In genomic region chr6:36443498-36443844, GRCh38 we compare ENCODE assay signal across 9 cellular contexts. TPM values are rescaled to one million over a fixed set of nuclear protein-coding genes. Genes with fewer than 3 reads are reported as not detected.
DNase-seq lines count a peak whose midpoint lies in the region; ATAC-seq, FAIRE-seq and TF ChIP-seq lines count a peak whose summit lies in the region.
"Had no signal": no experiment of that assay in that cellular context is flagged by ENCODE, and none has a peak within 500 bp of the region (broad histone marks: within the 10 kb centered on the region; RNA-seq: fewer than 3 reads in every experiment).

No MANE protein-coding gene starts in this region.

- DNase-seq in fibroblast of villous mesenchyme (ENCODE audit: low read depth) (no peak), skeletal muscle cell (ENCODE audit: low read depth) (no peak), NCI-H69 (lab: John Stamatoyannopoulos, UW) (no peak), H54 (ENCODE audit: insufficient read length, low spot score) (no peak), NCI-H2107 treated with DMSO at 0.1 percent for 48 hours (lab: John Stamatoyannopoulos, UW; ENCODE audit: unreplicated experiment) (no peak)

- peak overlapping the region; percentile 94 for H3K9ac ChIP-seq in SU-DHL-6 (ENCODE audit: low read length)

- no peaks in the 10 kb centered on the region for H3K9me3 ChIP-seq in SU-DHL-6 (ENCODE audit: insufficient read depth, low read length)

- H3K9me2 ChIP-seq in SU-DHL-6 (replicated peaks; ENCODE audit: insufficient read depth, low read length): no peaks in the 10 kb centered on the region

- H4K20me1 ChIP-seq in SU-DHL-6 (ENCODE audit: low read depth, low read length): no peaks in the 10 kb centered on the region

- peaks cover 31% of the 10 kb centered on the region for H3F3A ChIP-seq in SU-DHL-6 (ENCODE audit: insufficient read depth)

- TF ChIP-seq POLR2A in H54 (IDR thresholded peaks at IDR 0.05; ENCODE audit: low read depth, low read length): no peak

- peak overlapping the region; percentile 89 for H3K4me2 ChIP-seq in SU-DHL-6 (ENCODE audit: low read depth, low read length, poor library complexity, severe bottlenecking)

- TF ChIP-seq CTCF in SU-DHL-6 (IDR thresholded peaks at IDR 0.05; ENCODE audit: insufficient read depth, low read length, poor library complexity, severe bottlenecking) (no peak), fibroblast of villous mesenchyme (IDR thresholded peaks at IDR 0.05; ENCODE audit: insufficient read depth, low read depth, low read length) (no peak)

- peak overlapping the region; percentile 87 for H3K4me3 ChIP-seq in SU-DHL-6 (ENCODE audit: insufficient read depth, low read length, poor library complexity, severe bottlenecking)
- peak overlapping the region; percentile 94 for H3K4me3 ChIP-seq in fibroblast of villous mesenchyme (ENCODE audit: low read depth, low read length)
- peak overlapping the region; percentile 75 for H3K4me3 ChIP-seq in skeletal muscle cell (ENCODE audit: low read depth, low read length)

- peak overlapping the region; percentile 81 for H3K27ac ChIP-seq in SU-DHL-6 (ENCODE audit: low read depth, low read length)

- no peaks in the 10 kb centered on the region for H3K27me3 ChIP-seq in SU-DHL-6 (ENCODE audit: low read length)

- peaks cover 20% of the 10 kb centered on the region for H3K36me3 ChIP-seq in SU-DHL-6 (ENCODE audit: low read length)

- ATAC-seq in GM21723 (IDR thresholded peaks at IDR 0.05; ENCODE audit: unreplicated experiment) (peak; percentile 7), HG02588 (IDR thresholded peaks at IDR 0.05; ENCODE audit: unreplicated experiment) (no peak)

- peak overlapping the region; percentile 28 for H2AFZ ChIP-seq in SU-DHL-6 (ENCODE audit: low read depth, low read length, severe bottlenecking)

- FAIRE-seq in H54 (lab: Jason Lieb, UNC): no peak
- FAIRE-seq: TTC549 had no signal

- H3K79me2 ChIP-seq in SU-DHL-6 (ENCODE audit: insufficient read depth, low read length): peaks cover 63% of the 10 kb centered on the region

RNA-seq across cellular contexts. Expression of gene KCTD20, which starts 0.7 kb away (rescaled TPM):
- 116 and 143 TPM in 2 replicates for total RNA-seq in fibroblast of villous mesenchyme

RNA-seq across cellular contexts. Expression of gene PXT1, which starts 0.8 kb away (rescaled TPM):
- total RNA-seq in fibroblast of villous mesenchyme: under 0.01 and 0.43 TPM in 2 replicates

RNA-seq across cellular contexts. Expression of gene ETV7, which starts 56.0 kb away (rescaled TPM):
- 0.32 and 0.86 TPM in 2 replicates for total RNA-seq in fibroblast of villous mesenchyme
